ENCODE assay signal across 1 cellular context in the genomic region with DNA sequence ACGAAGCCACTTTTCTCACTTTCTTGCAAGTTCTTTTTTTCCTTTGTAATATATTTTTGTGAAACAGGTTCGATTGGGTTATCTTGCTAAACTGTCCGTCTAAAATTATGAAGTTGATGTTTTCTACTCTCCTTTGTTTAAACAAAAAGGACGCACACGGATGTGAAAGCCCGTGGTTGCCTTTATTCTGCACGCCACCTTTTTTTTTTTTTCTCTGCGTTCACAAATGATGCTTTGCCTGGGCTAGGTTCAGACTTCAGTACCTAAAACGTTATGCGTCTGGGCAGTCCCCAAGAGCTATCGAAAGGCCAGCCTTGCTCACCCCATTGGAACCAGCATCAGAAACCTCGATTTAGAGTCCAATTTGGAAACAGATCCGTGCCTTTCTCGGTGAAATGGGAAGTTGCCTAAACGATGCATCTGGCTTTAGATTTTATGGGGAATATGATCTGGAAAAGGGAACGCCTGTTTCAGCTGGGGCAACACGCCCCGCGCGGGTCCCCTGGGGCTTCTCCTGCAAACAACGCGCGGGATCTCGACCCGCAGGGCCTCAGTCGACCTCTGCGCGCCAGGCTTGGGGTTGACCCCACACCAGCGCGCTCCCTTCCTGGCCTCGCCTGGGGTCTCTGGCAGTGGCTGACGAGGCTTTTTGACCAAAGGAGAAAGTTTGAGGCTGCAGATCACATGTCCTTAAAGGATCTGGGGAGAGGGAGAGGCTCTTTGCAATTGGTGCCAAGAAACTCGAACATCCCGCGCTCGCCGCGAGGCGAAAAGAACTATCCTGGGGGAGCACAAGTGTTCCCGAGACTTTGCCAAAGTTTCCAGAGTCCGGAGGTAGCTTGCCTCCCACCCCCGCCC.
TF ChIP-seq lines count a peak whose summit lies in the region.

No MANE protein-coding gene starts in this region.

TF ChIP-seq in HCT116, 20 proteins besides CTCF, POLR2A, EP300 and RAD21 (continued from another document):
- no peak for TF ChIP-seq ZBTB33 (IDR thresholded peaks at IDR 0.05; ENCODE audit: extremely low read depth, insufficient replicate concordance, low read length)
- TF ChIP-seq REST (IDR thresholded peaks at IDR 0.05; ENCODE audit: low read depth), result no peak
